ENCODE assay signal across 30 cellular contexts in genomic region chr19:46998445-46999142, GRCh38. TPM values are rescaled to one million over a fixed set of nuclear protein-coding genes. Genes with fewer than 3 reads are reported as not detected.
DNase-seq lines count a peak whose midpoint lies in the region; ATAC-seq, FAIRE-seq and TF ChIP-seq lines count a peak whose summit lies in the region.
"Had no signal": no experiment of that assay in that cellular context is flagged by ENCODE, and none has a peak within 500 bp of the region (broad histone marks: within the 10 kb centered on the region; RNA-seq: fewer than 3 reads in every experiment).

No MANE protein-coding gene starts in this region.

- H3K36me3 Mint-ChIP-seq in stimulated activated effector memory CD8-positive, alpha-beta T cell treated with anti-CD3 and anti-CD28 coated beads, Interleukin-12 subunit alpha, Interleukin-12 subunit beta, amount 100 ng/mL, for 72 hours, result peaks cover 68% of the 10 kb centered on the region
- H3K36me3 Mint-ChIP-seq in activated CD4-positive, alpha-beta T cell treated with anti-CD3 and anti-CD28 coated beads, Interleukin-2, amount 10 ng/mL, durations not matched to agents 7 days and 5 days (ENCODE audit: low read depth), result peaks cover 4% of the 10 kb centered on the region
- H3K36me3 Mint-ChIP-seq: activated naive CD8-positive, alpha-beta T cell treated with anti-CD3 and anti-CD28 coated beads, Interleukin-2, amount 10 ng/mL, durations not matched to agents 7 days and 5 days had no signal

- no peak for ATAC-seq in stimulated activated effector memory CD8-positive, alpha-beta T cell treated with anti-CD3 and anti-CD28 coated beads, Interleukin-12 subunit alpha, Interleukin-12 subunit beta, amount 100 ng/mL, for 72 hours
- no peak for ATAC-seq in left lobe of liver
- ATAC-seq: activated CD8-positive, alpha-beta T cell treated with anti-CD3 and anti-CD28 coated beads for 36 hours; heart left ventricle; K562; left cardiac atrium had no signal

- H3K27me3 Mint-ChIP-seq in activated CD4-positive, alpha-beta T cell treated with anti-CD3 and anti-CD28 coated beads, Interleukin-2, amount 10 ng/mL, durations not matched to agents 7 days and 5 days, result peaks cover 7% of the 10 kb centered on the region

- H3K9me3 Mint-ChIP-seq in stimulated activated effector memory CD8-positive, alpha-beta T cell treated with anti-CD3 and anti-CD28 coated beads, Interleukin-12 subunit alpha, Interleukin-12 subunit beta, amount 100 ng/mL, for 72 hours, result no peaks in the 10 kb centered on the region
- H3K9me3 Mint-ChIP-seq in activated CD4-positive, alpha-beta T cell treated with anti-CD3 and anti-CD28 coated beads, Interleukin-2, amount 10 ng/mL, durations not matched to agents 7 days and 5 days, result no peaks in the 10 kb centered on the region
- H3K9me3 Mint-ChIP-seq: activated CD8-positive, alpha-beta T cell treated with anti-CD3 and anti-CD28 coated beads for 36 hours; activated naive CD8-positive, alpha-beta T cell treated with anti-CD3 and anti-CD28 coated beads, Interleukin-2, amount 10 ng/mL, durations not matched to agents 7 days and 5 days; H9; T-helper 1 cell treated with Interleukin-12 subunit alpha and Interleukin-12 subunit beta and Interleukin-4 antibody, amounts not matched to agents 30 μg/mL and 1 μg/mL, for 36 hours had no signal

- POLR2A ChIA-PET in activated CD4-positive, alpha-beta T cell treated with anti-CD3 and anti-CD28 coated beads, Interleukin-2, amount 10 ng/mL, durations not matched to agents 7 days and 5 days (lab: Charles Lee), result no interaction called here

- H3K4me3 ChIP-seq in fibroblast of mammary gland (ENCODE audit: control insufficient read depth, low read depth, low read length) (no peak overlapping the region), small intestine (ENCODE audit: low read depth in 1 of 2, low read length in 2 of 2) (no peak overlapping the region)
- H3K4me3 ChIP-seq: BLaER1, heart left ventricle, K562, SK-N-MC, smooth muscle cell, upper lobe of left lung had no signal

- CTCF ChIA-PET in activated CD4-positive, alpha-beta T cell treated with anti-CD3 and anti-CD28 coated beads, Interleukin-2, amount 10 ng/mL, durations not matched to agents 7 days and 5 days (lab: Charles Lee), result no interaction called here

- peak; percentile 53 for DNase-seq in fibroblast of mammary gland (ENCODE audit: low read depth)
- peak; percentile 24 for DNase-seq in middle frontal gyrus (ENCODE audit: extremely low spot score, low spot score)
- DNase-seq in stimulated activated effector memory CD8-positive, alpha-beta T cell treated with anti-CD3 and anti-CD28 coated beads, Interleukin-12 subunit alpha, Interleukin-12 subunit beta, amount 100 ng/mL, for 72 hours (ENCODE audit: low spot score in 2 of 2), result no peak
- no peak for DNase-seq in left lobe of liver (ENCODE audit: low spot score)
- DNase-seq in activated CD4-positive, alpha-beta T cell treated with anti-CD3 and anti-CD28 coated beads, Interleukin-2, amount 10 ng/mL, durations not matched to agents 7 days and 5 days, result no peak
- no peak for DNase-seq in small intestine
- DNase-seq: activated CD4-positive, CD25-positive, alpha-beta regulatory T cell treated with anti-CD3 and anti-CD28 coated beads, Interleukin-2, amount 50 U/mL, for 72 hours; activated CD8-positive, alpha-beta T cell treated with anti-CD3 and anti-CD28 coated beads for 36 hours; activated naive CD8-positive, alpha-beta T cell treated with anti-CD3 and anti-CD28 coated beads, Interleukin-2, amount 10 ng/mL, durations not matched to agents 7 days and 5 days; cerebellar nuclear complex; COR-L47; GDM1; H9; left cardiac atrium; mammary epithelial cell; NCI-H1105; NCI-H2029 treated with DMSO at 0.1 percent for 48 hours; OCI-M1; stimulated activated CD4-positive, alpha-beta T cell treated with anti-CD3 and anti-CD28 coated beads, Interleukin-2, amount 100 ng/mL, for 24 hours; upper lobe of left lung had no signal

- H3K4me3 Mint-ChIP-seq in stimulated activated effector memory CD8-positive, alpha-beta T cell treated with anti-CD3 and anti-CD28 coated beads, Interleukin-12 subunit alpha, Interleukin-12 subunit beta, amount 100 ng/mL, for 72 hours, result no peak overlapping the region
- no peak overlapping the region for H3K4me3 Mint-ChIP-seq in activated CD4-positive, alpha-beta T cell treated with anti-CD3 and anti-CD28 coated beads, Interleukin-2, amount 10 ng/mL, durations not matched to agents 7 days and 5 days
- H3K4me3 Mint-ChIP-seq: activated CD8-positive, alpha-beta T cell treated with anti-CD3 and anti-CD28 coated beads for 36 hours; activated naive CD8-positive, alpha-beta T cell treated with anti-CD3 and anti-CD28 coated beads, Interleukin-2, amount 10 ng/mL, durations not matched to agents 7 days and 5 days; H9; T-helper 1 cell treated with Interleukin-12 subunit alpha and Interleukin-12 subunit beta and Interleukin-4 antibody, amounts not matched to agents 30 μg/mL and 1 μg/mL, for 36 hours had no signal

- H3K27me3 ChIP-seq in small intestine (ENCODE audit: control insufficient read depth in 2 of 2, insufficient read depth in 2 of 2, low read length in 2 of 2), result peaks cover 0 to 3% of the 10 kb centered on the region in 2 donors
- H3K27me3 ChIP-seq: upper lobe of left lung had no signal

- H3K4me1 ChIP-seq in small intestine (ENCODE audit: control insufficient read depth in 2 of 2, insufficient read depth in 1 of 2, low read depth in 1 of 2, low read length in 1 of 2), result no peaks in the 10 kb centered on the region
- H3K4me1 ChIP-seq: BLaER1 had no signal

- H3K27ac Mint-ChIP-seq in stimulated activated effector memory CD8-positive, alpha-beta T cell treated with anti-CD3 and anti-CD28 coated beads, Interleukin-12 subunit alpha, Interleukin-12 subunit beta, amount 100 ng/mL, for 72 hours, result peak overlapping the region; percentile 34
- no peak overlapping the region for H3K27ac Mint-ChIP-seq in activated CD4-positive, alpha-beta T cell treated with anti-CD3 and anti-CD28 coated beads, Interleukin-2, amount 10 ng/mL, durations not matched to agents 7 days and 5 days
- H3K27ac Mint-ChIP-seq: activated CD8-positive, alpha-beta T cell treated with anti-CD3 and anti-CD28 coated beads for 36 hours; activated naive CD8-positive, alpha-beta T cell treated with anti-CD3 and anti-CD28 coated beads, Interleukin-2, amount 10 ng/mL, durations not matched to agents 7 days and 5 days; T-helper 1 cell treated with Interleukin-12 subunit alpha and Interleukin-12 subunit beta and Interleukin-4 antibody, amounts not matched to agents 30 μg/mL and 1 μg/mL, for 36 hours had no signal

- WGBS in small intestine, 3 donors, result 92 to 96% (median 94%) methylated on average over 21 to 22 of the region's 22 CpGs

- peaks cover 8% of the 10 kb centered on the region for H3K4me1 Mint-ChIP-seq in stimulated activated effector memory CD8-positive, alpha-beta T cell treated with anti-CD3 and anti-CD28 coated beads, Interleukin-12 subunit alpha, Interleukin-12 subunit beta, amount 100 ng/mL, for 72 hours
- H3K4me1 Mint-ChIP-seq in activated CD4-positive, alpha-beta T cell treated with anti-CD3 and anti-CD28 coated beads, Interleukin-2, amount 10 ng/mL, durations not matched to agents 7 days and 5 days, result no peaks in the 10 kb centered on the region
- H3K4me1 Mint-ChIP-seq: activated naive CD8-positive, alpha-beta T cell treated with anti-CD3 and anti-CD28 coated beads, Interleukin-2, amount 10 ng/mL, durations not matched to agents 7 days and 5 days had no signal

- FAIRE-seq in small intestine (lab: Jason Lieb, UNC), result no peak
- FAIRE-seq: GM19239, K562 had no signal

- peaks cover 9 to 22% of the 10 kb centered on the region in 2 donors for H3K36me3 ChIP-seq in small intestine (ENCODE audit: control insufficient read depth in 2 of 2, insufficient read depth in 2 of 2, low read length in 2 of 2)

- H3K27ac ChIP-seq in angular gyrus (ENCODE audit: low read depth, low read length) (peak overlapping the region; percentile 85), small intestine (ENCODE audit: low read depth in 1 of 2, low read length in 1 of 2) (no peak overlapping the region)
- H3K27ac ChIP-seq: BLaER1, epithelial cell of prostate, heart left ventricle, SK-N-MC, upper lobe of left lung had no signal

- TF ChIP-seq CTCF in fibroblast of mammary gland (conservative IDR thresholded peaks at IDR 0.05; ENCODE audit: control insufficient read depth, insufficient read depth, low read depth, low read length), result no peak

- H3K9me3 ChIP-seq in small intestine (ENCODE audit: control insufficient read depth, low read depth), result no peaks in the 10 kb centered on the region
- H3K9me3 ChIP-seq: BLaER1, heart left ventricle, upper lobe of left lung had no signal

RNA-seq across cellular contexts. Expression of gene NPAS1, which starts 21.0 kb away (rescaled TPM):
- 0.08 TPM for total RNA-seq in left lobe of liver
- not detected for total RNA-seq in activated CD4-positive, alpha-beta T cell treated with anti-CD3 and anti-CD28 coated beads, Interleukin-2, amount 10 ng/mL, durations not matched to agents 7 days and 5 days
- under 1 TPM in 1 of 3 donors, not detected in 2; 0.24 TPM for polyA plus RNA-seq in small intestine
- total RNA-seq: HT-29 had no signal

RNA-seq across cellular contexts. Expression of gene TMEM160, which starts 49.8 kb away (rescaled TPM):
- total RNA-seq in left lobe of liver, result 19.2 TPM
- total RNA-seq in activated CD4-positive, alpha-beta T cell treated with anti-CD3 and anti-CD28 coated beads, Interleukin-2, amount 10 ng/mL, durations not matched to agents 7 days and 5 days, result 10 to 100 TPM; 41.6 to 56.6 TPM
- 10 to 100 TPM in 2 of 3 donors, 1 to 10 TPM in 1; 5.1 to 70.3 (median 13.1) TPM for polyA plus RNA-seq in small intestine

Comparison
In these comparisons a context has a peak if more than half of its experiments do, and no peak if none do; other contexts are left out.
1. DNase-seq: peak in fibroblast of mammary gland (single experiment) and middle frontal gyrus (single experiment); none in stimulated activated effector memory CD8-positive, alpha-beta T cell treated with anti-CD3 and anti-CD28 coated beads, Interleukin-12 subunit alpha, Interleukin-12 subunit beta, amount 100 ng/mL, for 72 hours (0 of 2), left lobe of liver (single experiment), activated CD4-positive, alpha-beta T cell treated with anti-CD3 and anti-CD28 coated beads, Interleukin-2, amount 10 ng/mL, durations not matched to agents 7 days and 5 days (single experiment) and small intestine (single experiment).